Comparison of ENCODE assay signal across 8 cellular contexts in genomic region chr19:45716314-45717130, GRCh38. TPM values are rescaled to one million over a fixed set of nuclear protein-coding genes. Genes with fewer than 3 reads are reported as not detected.
DNase-seq lines count a peak whose midpoint lies in the region; ATAC-seq, FAIRE-seq and TF ChIP-seq lines count a peak whose summit lies in the region.

No MANE protein-coding gene starts in this region.

- ATAC-seq in HG03045 (IDR thresholded peaks at IDR 0.05; ENCODE audit: unreplicated experiment), result no peak

- H3K79me2 ChIP-seq in PC-9 (ENCODE audit: low read depth) (peaks cover 91% of the 10 kb centered on the region), keratinocyte (ENCODE audit: control insufficient read depth, insufficient read depth, low read length) (peaks cover 65% of the 10 kb centered on the region)

- H3K9ac ChIP-seq in keratinocyte (ENCODE audit: control insufficient read depth, extremely low read depth, insufficient read depth, low read length), result peak overlapping the region; percentile 82

- intact Hi-C loops in PC-9 (cut with micrococcal nuclease; ENCODE audit: unreplicated experiment), result loop anchor here (1.0 kb wide), 1 partner anchor 53 kb away; the partner anchor contains the start of gene SIX5

- H3K4me3 ChIP-seq in PC-9 (peak overlapping the region; percentile 87), brain microvascular endothelial cell (ENCODE audit: low read depth, low read length) (peak overlapping the region; percentile 68), keratinocyte (ENCODE audit: control insufficient read depth in 2 of 3, extremely low read depth in 1 of 3, insufficient read depth in 2 of 3, low read depth in 1 of 3, low read length in 3 of 3) (peak overlapping the region; percentile 47 to 83 (median 76))

- in situ Hi-C loops in brain microvascular endothelial cell (cut with HindIII; ENCODE audit: low pct_ligation_motif_present, low sequenced_read_pairs), result no loop called here

- H3K9me2 ChIP-seq in PC-9 (ENCODE audit: insufficient read depth), result no peaks in the 10 kb centered on the region

- POLR2A ChIA-PET in PC-9 (lab: Charles Lee; ENCODE audit: unreplicated experiment), result interaction anchor here (0.5 to 1.0 kb wide), 12 partner anchors 13 to 771 kb away, joined by 3 to 39 read pairs (median 5); partner anchors contain the start of genes FBXO46, IRF2BP1 and SIX5

- TF ChIP-seq CTCF in PC-9 (conservative IDR thresholded peaks at IDR 0.05) (no peak; the same call in 1 of the 2 replicates), brain microvascular endothelial cell (IDR thresholded peaks at IDR 0.05; ENCODE audit: low read depth, low read length, missing control alignments) (no peak), keratinocyte (optimal IDR thresholded peaks at IDR 0.05 in 1 of 3, IDR thresholded peaks at IDR 0.05 in 1 of 3, conservative IDR thresholded peaks at IDR 0.05 in 1 of 3; ENCODE audit: extremely low read depth in 1 of 3, insufficient read depth in 2 of 3, low read length in 3 of 3) (no peak)

- CTCF ChIA-PET in PC-9 (lab: Charles Lee), result interaction anchor here (0.6 to 1.8 kb wide), 4 partner anchors 51 to 231 kb away, joined by 3 to 7 read pairs (median 5); partner anchors contain the start of gene SIX5

- H3K9me1 ChIP-seq in keratinocyte (ENCODE audit: control insufficient read depth, extremely low read depth, insufficient read depth, low read length), result no peaks in the 10 kb centered on the region

- peaks cover 27% of the 10 kb centered on the region for H3K4me1 ChIP-seq in PC-9 (replicated peaks; ENCODE audit: insufficient read depth)
- H3K4me1 ChIP-seq in keratinocyte (ENCODE audit: control insufficient read depth, extremely low read depth, insufficient read depth, low read length), result peaks cover 15% of the 10 kb centered on the region

- dilution Hi-C loops in keratinocyte (cut with MboI; ENCODE audit: extremely low pct_ligation_motif_present, low sequenced_read_pairs), result no loop called here

- H3K27ac ChIP-seq in PC-9 (peak overlapping the region; percentile 75), brain microvascular endothelial cell (peak overlapping the region; percentile 90), keratinocyte (ENCODE audit: control insufficient read depth, insufficient read depth, low read length) (peak overlapping the region; percentile 72)

- BruUV-seq in PC-9 (replicated peaks; lab: Mats Ljungman, UMichigan), result TSS peak; percentile 40

- peaks cover 18% of the 10 kb centered on the region for H3F3A ChIP-seq in PC-9 (ENCODE audit: insufficient read depth, low read depth)

- peak overlapping the region; percentile 94 for H3K4me2 ChIP-seq in PC-9
- H3K4me2 ChIP-seq in keratinocyte (ENCODE audit: control insufficient read depth, extremely low read depth, insufficient read depth, low read depth, low read length), result peak overlapping the region; percentile 94

- H3K9me3 ChIP-seq in PC-9 (ENCODE audit: insufficient read depth, low read depth) (no peaks in the 10 kb centered on the region), keratinocyte (ENCODE audit: control insufficient read depth, low read depth, low read length) (no peaks in the 10 kb centered on the region)

- peak overlapping the region; percentile 79 for H2AFZ ChIP-seq in PC-9
- peak overlapping the region; percentile 20 for H2AFZ ChIP-seq in keratinocyte (ENCODE audit: control insufficient read depth, low read length)

- H3K27me3 ChIP-seq in PC-9 (ENCODE audit: insufficient read depth, low read depth) (no peaks in the 10 kb centered on the region), brain microvascular endothelial cell (replicated peaks) (no peaks in the 10 kb centered on the region), keratinocyte (ENCODE audit: control insufficient read depth, extremely low read depth, insufficient read depth, low read length) (no peaks in the 10 kb centered on the region)

- FAIRE-seq in keratinocyte (lab: Jason Lieb, UNC), result peak; percentile 74

- H4K20me1 ChIP-seq in PC-9 (ENCODE audit: insufficient read depth) (peaks cover 7% of the 10 kb centered on the region; the same call in 1 of the 2 replicates), keratinocyte (ENCODE audit: control insufficient read depth, extremely low read depth, insufficient read depth, low read length) (no peaks in the 10 kb centered on the region)

- H3K36me3 ChIP-seq in PC-9 (ENCODE audit: low read depth) (peaks cover 12% of the 10 kb centered on the region; the same call in 1 of the 2 replicates), brain microvascular endothelial cell (replicated peaks) (peaks cover 16% of the 10 kb centered on the region), keratinocyte (ENCODE audit: control insufficient read depth in 2 of 2, extremely low read depth in 1 of 2, insufficient read depth in 2 of 2, low read length in 2 of 2) (peaks cover 19 to 20% of the 10 kb centered on the region in 2 experiments)

- DNase-seq in NCI-H1417 (lab: John Stamatoyannopoulos, UW) (peak; percentile 26 to 71 (median 46)), NCI-H1417 treated with DMSO at 0.1 percent for 48 hours (lab: John Stamatoyannopoulos, UW) (no peak), PC-9 (peak; percentile 29 to 59), brain microvascular endothelial cell (no peak), keratinocyte (ENCODE audit: low read depth, low spot score) (no peak), GM19240 (ENCODE audit: insufficient read length, low spot score) (no peak)
- DNase-seq in stimulated activated CD8-positive, alpha-beta memory T cell treated with anti-CD3 and anti-CD28 coated beads, Interleukin-4, amount 100 ng/mL, for 48 hours, result peak; percentile 36

RNA-seq across cellular contexts. Expression of gene FBXO46, which starts 14.2 kb away (rescaled TPM):
- total RNA-seq in PC-9 (2021), result 33.3 and 45.5 TPM in 2 replicates
- 2.1 to 2.4 TPM (median 2.4 TPM) in 3 replicates for polyA plus RNA-seq in keratinocyte
- polyA plus RNA-seq in keratinocyte (2011; ENCODE audit: low read depth), result 1.6 TPM
- 1.5 and 3.0 TPM in 2 replicates for polyA plus RNA-seq in keratinocyte (2011; cell fraction: cytosol; rRNA removed)
- 8.6 and 11.8 TPM in 2 replicates for polyA plus RNA-seq in keratinocyte (2011; cell fraction: nucleus; rRNA removed)
- 5.0 and 6.4 TPM in 2 replicates for polyA plus RNA-seq in keratinocyte (2012; ENCODE audit: low replicate concordance)
- polyA minus RNA-seq in keratinocyte, result 1.8 to 2.8 TPM (median 2.7 TPM) in 3 replicates
- 6.9 TPM for polyA minus RNA-seq in keratinocyte (2011; cell fraction: cytosol; rRNA and poly(A)+ RNA removed)
- 7.2 and 8.1 TPM in 2 replicates for polyA minus RNA-seq in keratinocyte (2011; cell fraction: nucleus; rRNA and poly(A)+ RNA removed)

RNA-seq across cellular contexts. Expression of gene MEIOSIN, which starts 16.7 kb away (rescaled TPM):
- total RNA-seq in PC-9 (2021), result not detected in 2 replicates
- polyA plus RNA-seq in keratinocyte, result not detected in 3 replicates
- polyA plus RNA-seq in keratinocyte (2011; ENCODE audit: low read depth), result not detected
- not detected in 2 replicates for polyA plus RNA-seq in keratinocyte (2011; cell fraction: cytosol; rRNA removed)
- polyA plus RNA-seq in keratinocyte (2011; cell fraction: nucleus; rRNA removed), result not detected in 2 replicates
- polyA plus RNA-seq in keratinocyte (2012; ENCODE audit: low replicate concordance), result not detected in 2 replicates
- not detected in 3 replicates for polyA minus RNA-seq in keratinocyte
- not detected for polyA minus RNA-seq in keratinocyte (2011; cell fraction: cytosol; rRNA and poly(A)+ RNA removed)
- not detected in 2 replicates for polyA minus RNA-seq in keratinocyte (2011; cell fraction: nucleus; rRNA and poly(A)+ RNA removed)

RNA-seq across cellular contexts. Expression of gene QPCTL, which starts 24.1 kb away (rescaled TPM):
- total RNA-seq in PC-9 (2021), result 27.6 and 42.8 TPM in 2 replicates
- polyA plus RNA-seq in keratinocyte, result 11.9 to 13.3 TPM (median 13.2 TPM) in 3 replicates
- 2.0 TPM for polyA plus RNA-seq in keratinocyte (2011; ENCODE audit: low read depth)
- polyA plus RNA-seq in keratinocyte (2011; cell fraction: cytosol; rRNA removed), result 11.0 and 15.8 TPM in 2 replicates
- 32.7 and 45.1 TPM in 2 replicates for polyA plus RNA-seq in keratinocyte (2011; cell fraction: nucleus; rRNA removed)
- 11.2 and 17.4 TPM in 2 replicates for polyA plus RNA-seq in keratinocyte (2012; ENCODE audit: low replicate concordance)
- polyA minus RNA-seq in keratinocyte, result 19.0 to 26.9 TPM (median 20.4 TPM) in 3 replicates
- 24.2 TPM for polyA minus RNA-seq in keratinocyte (2011; cell fraction: cytosol; rRNA and poly(A)+ RNA removed)
- polyA minus RNA-seq in keratinocyte (2011; cell fraction: nucleus; rRNA and poly(A)+ RNA removed), result 19.1 and 21.3 TPM in 2 replicates

RNA-seq across cellular contexts. Expression of gene SNRPD2, which starts 24.8 kb away (rescaled TPM):
- 718 and 740 TPM in 2 replicates for total RNA-seq in PC-9 (2021)
- 511 to 1,051 TPM (median 836 TPM) in 3 replicates for polyA plus RNA-seq in keratinocyte
- 66.7 TPM for polyA plus RNA-seq in keratinocyte (2011; ENCODE audit: low read depth)
- polyA plus RNA-seq in keratinocyte (2011; cell fraction: cytosol; rRNA removed), result 566 and 587 TPM in 2 replicates
- polyA plus RNA-seq in keratinocyte (2011; cell fraction: nucleus; rRNA removed), result 147 and 148 TPM in 2 replicates
- polyA plus RNA-seq in keratinocyte (2012; ENCODE audit: low replicate concordance), result 347 and 735 TPM in 2 replicates
- polyA minus RNA-seq in keratinocyte, result 103 to 227 TPM (median 175 TPM) in 3 replicates
- 172 TPM for polyA minus RNA-seq in keratinocyte (2011; cell fraction: cytosol; rRNA and poly(A)+ RNA removed)
- polyA minus RNA-seq in keratinocyte (2011; cell fraction: nucleus; rRNA and poly(A)+ RNA removed), result 27.3 and 43.0 TPM in 2 replicates

RNA-seq across cellular contexts. Expression of gene GIPR, which starts 48.5 kb away (rescaled TPM):
- total RNA-seq in PC-9 (2021), result 5.8 and 6.7 TPM in 2 replicates
- 0.97 to 2.2 TPM (median 1.4 TPM) in 3 replicates for polyA plus RNA-seq in keratinocyte
- 2.6 TPM for polyA plus RNA-seq in keratinocyte (2011; ENCODE audit: low read depth)
- 0.13 and 0.23 TPM in 2 replicates for polyA plus RNA-seq in keratinocyte (2011; cell fraction: cytosol; rRNA removed)
- 5.9 and 9.2 TPM in 2 replicates for polyA plus RNA-seq in keratinocyte (2011; cell fraction: nucleus; rRNA removed)
- 1.0 and 5.6 TPM in 2 replicates for polyA plus RNA-seq in keratinocyte (2012; ENCODE audit: low replicate concordance)
- 1.0 to 3.0 TPM in 2 of 3 replicates, not detected in the other for polyA minus RNA-seq in keratinocyte
- polyA minus RNA-seq in keratinocyte (2011; cell fraction: cytosol; rRNA and poly(A)+ RNA removed), result not detected
- 2.3 and 4.0 TPM in 2 replicates for polyA minus RNA-seq in keratinocyte (2011; cell fraction: nucleus; rRNA and poly(A)+ RNA removed)

Comparison
In these comparisons a context has a peak if more than half of its experiments do, and no peak if none do; other contexts are left out.
1. DNase-seq: peak in NCI-H1417 (3 of 3), PC-9 (2 of 2) and stimulated activated CD8-positive, alpha-beta memory T cell treated with anti-CD3 and anti-CD28 coated beads, Interleukin-4, amount 100 ng/mL, for 48 hours (single experiment); none in NCI-H1417 treated with DMSO at 0.1 percent for 48 hours (single experiment), brain microvascular endothelial cell (single experiment), keratinocyte (single experiment) and GM19240 (single experiment).
2. Peak in every context shown above with its lines, with median percentiles within 50 percentile points of each other: H3K27ac ChIP-seq and H3K4me3 ChIP-seq.